16 cellular contexts compared by ENCODE assay signal in genomic region chr10:35470535-35470934, GRCh38.
DNase-seq lines count a peak whose midpoint lies in the region; ATAC-seq and TF ChIP-seq lines count a peak whose summit lies in the region.
"Had no signal": no experiment of that assay in that cellular context is flagged by ENCODE, and none has a peak within 500 bp of the region (broad histone marks: within the 10 kb centered on the region; RNA-seq: fewer than 3 reads in every experiment).

No MANE protein-coding gene starts in this region.

- H3K4me1 ChIP-seq in HUES48 (ENCODE audit: control insufficient read depth, insufficient read depth, low read length): peaks cover 55% of the 10 kb centered on the region
- peaks cover 17% of the 10 kb centered on the region for H3K4me1 ChIP-seq in mesodermal cell (ENCODE audit: control insufficient read depth, insufficient read depth, low read length, poor library complexity, severe bottlenecking)
- H3K4me1 ChIP-seq: colonic mucosa had no signal

- H3K27me3 ChIP-seq in HUES48 (ENCODE audit: control insufficient read depth, insufficient read depth, low read length): no peaks in the 10 kb centered on the region
- H3K27me3 ChIP-seq: colonic mucosa had no signal

- H3K27ac ChIP-seq in HUES48 (ENCODE audit: low read depth, low read length) (peak overlapping the region; percentile 70), mesodermal cell (ENCODE audit: low read depth, low read length, severe bottlenecking) (peak overlapping the region; percentile 49)
- H3K27ac ChIP-seq: colonic mucosa, RWPE1 had no signal

- 33 to 43% methylated on average over 1 of the region's 2 CpGs for WGBS in mesodermal cell (ENCODE audit: insufficient coverage in 2 of 2), 2 experiments

- H3K27ac Mint-ChIP-seq in endothelial cell (ENCODE audit: unreplicated experiment): peak overlapping the region; percentile 76
- no peak overlapping the region for H3K27ac Mint-ChIP-seq in activated T-cell treated with anti-CD3 and anti-CD28 coated beads, Interleukin-2, amount 50 U/mL, for 72 hours
- H3K27ac Mint-ChIP-seq in activated naive CD8-positive, alpha-beta T cell treated with anti-CD3 and anti-CD28 coated beads, Interleukin-2, amount 50 U/mL, for 24 hours: no peak overlapping the region
- H3K27ac Mint-ChIP-seq: activated naive CD4-positive, alpha-beta T cell treated with anti-CD3 and anti-CD28 coated beads for 36 hours had no signal

- peaks cover 12% of the 10 kb centered on the region for H3K36me3 Mint-ChIP-seq in endothelial cell (ENCODE audit: low read depth, unreplicated experiment)
- no peaks in the 10 kb centered on the region for H3K36me3 Mint-ChIP-seq in activated T-cell treated with anti-CD3 and anti-CD28 coated beads, Interleukin-2, amount 50 U/mL, for 72 hours (ENCODE audit: insufficient read depth in 2 of 2)
- no peaks in the 10 kb centered on the region for H3K36me3 Mint-ChIP-seq in activated naive CD8-positive, alpha-beta T cell treated with anti-CD3 and anti-CD28 coated beads, Interleukin-2, amount 50 U/mL, for 24 hours (ENCODE audit: low read depth)

- H3K4me3 Mint-ChIP-seq in endothelial cell (ENCODE audit: unreplicated experiment): no peak overlapping the region
- H3K4me3 Mint-ChIP-seq in activated T-cell treated with anti-CD3 and anti-CD28 coated beads, Interleukin-2, amount 50 U/mL, for 72 hours: no peak overlapping the region
- H3K4me3 Mint-ChIP-seq in activated naive CD8-positive, alpha-beta T cell treated with anti-CD3 and anti-CD28 coated beads, Interleukin-2, amount 50 U/mL, for 24 hours: no peak overlapping the region
- H3K4me3 Mint-ChIP-seq: activated naive CD4-positive, alpha-beta T cell treated with anti-CD3 and anti-CD28 coated beads for 36 hours had no signal

- peaks cover 48% of the 10 kb centered on the region for H3K4me1 Mint-ChIP-seq in endothelial cell (ENCODE audit: unreplicated experiment)
- H3K4me1 Mint-ChIP-seq in activated T-cell treated with anti-CD3 and anti-CD28 coated beads, Interleukin-2, amount 50 U/mL, for 72 hours (ENCODE audit: low read depth): peaks cover 35% of the 10 kb centered on the region
- peaks cover 34% of the 10 kb centered on the region for H3K4me1 Mint-ChIP-seq in activated naive CD8-positive, alpha-beta T cell treated with anti-CD3 and anti-CD28 coated beads, Interleukin-2, amount 50 U/mL, for 24 hours

- H3K4me3 ChIP-seq in HUES48 (ENCODE audit: low read depth, low read length) (no peak overlapping the region), mesodermal cell (ENCODE audit: extremely low read depth, insufficient read depth, low read length, poor library complexity, severe bottlenecking) (no peak overlapping the region)
- H3K4me3 ChIP-seq: colonic mucosa had no signal

- no peak overlapping the region for H3K9ac ChIP-seq in HUES48 (ENCODE audit: low read depth, low read length)

- DNase-seq in AG08395 (ENCODE audit: low spot score) (peak; percentile 31), endothelial cell (ENCODE audit: low spot score) (peak; percentile 33), SW480 (ENCODE audit: low spot score) (no peak)
- DNase-seq in activated T-cell treated with anti-CD3 and anti-CD28 coated beads, Interleukin-2, amount 50 U/mL, for 72 hours: no peak
- DNase-seq in activated naive CD8-positive, alpha-beta T cell treated with anti-CD3 and anti-CD28 coated beads, Interleukin-2, amount 50 U/mL, for 24 hours: no peak
- DNase-seq: activated naive CD4-positive, alpha-beta T cell treated with anti-CD3 and anti-CD28 coated beads for 36 hours; colonic mucosa; foreskin fibroblast; Kasumi-1; NCI-H226; stimulated activated naive CD4-positive, alpha-beta T cell treated with Interleukin-2 at 50 U/mL for 16 hours had no signal

- H3K9me3 Mint-ChIP-seq in endothelial cell (ENCODE audit: unreplicated experiment): no peaks in the 10 kb centered on the region
- peaks cover 0 to 2% of the 10 kb centered on the region in 2 donors for H3K9me3 Mint-ChIP-seq in activated T-cell treated with anti-CD3 and anti-CD28 coated beads, Interleukin-2, amount 50 U/mL, for 72 hours
- H3K9me3 Mint-ChIP-seq in activated naive CD8-positive, alpha-beta T cell treated with anti-CD3 and anti-CD28 coated beads, Interleukin-2, amount 50 U/mL, for 24 hours: no peaks in the 10 kb centered on the region
- H3K9me3 Mint-ChIP-seq: activated naive CD4-positive, alpha-beta T cell treated with anti-CD3 and anti-CD28 coated beads for 36 hours had no signal

- no peak for TF ChIP-seq CTCF in endothelial cell (IDR thresholded peaks at IDR 0.05; ENCODE audit: unreplicated experiment)

- no peak for ATAC-seq in activated T-cell treated with anti-CD3 and anti-CD28 coated beads, Interleukin-2, amount 50 U/mL, for 72 hours (replicated peaks in 1 of 2)
- no peak for ATAC-seq in activated naive CD8-positive, alpha-beta T cell treated with anti-CD3 and anti-CD28 coated beads, Interleukin-2, amount 50 U/mL, for 24 hours
- ATAC-seq in HG03045 (IDR thresholded peaks at IDR 0.05; ENCODE audit: unreplicated experiment): no peak

- H3K9me3 ChIP-seq in HUES48 (ENCODE audit: control insufficient read depth, insufficient read depth, low read length) (no peaks in the 10 kb centered on the region), mesodermal cell (ENCODE audit: control insufficient read depth, low read length) (no peaks in the 10 kb centered on the region)
- H3K9me3 ChIP-seq: colonic mucosa had no signal

- no peaks in the 10 kb centered on the region for H3K36me3 ChIP-seq in HUES48 (ENCODE audit: control insufficient read depth, insufficient read depth, low read length)
- peaks cover 4% of the 10 kb centered on the region for H3K36me3 ChIP-seq in mesodermal cell (ENCODE audit: control insufficient read depth, insufficient read depth, low read length)
- H3K36me3 ChIP-seq: colonic mucosa had no signal

- peaks cover 10% of the 10 kb centered on the region for H3K27me3 Mint-ChIP-seq in endothelial cell (ENCODE audit: unreplicated experiment)
- no peaks in the 10 kb centered on the region for H3K27me3 Mint-ChIP-seq in activated T-cell treated with anti-CD3 and anti-CD28 coated beads, Interleukin-2, amount 50 U/mL, for 72 hours (ENCODE audit: low read depth)
- no peaks in the 10 kb centered on the region for H3K27me3 Mint-ChIP-seq in activated naive CD8-positive, alpha-beta T cell treated with anti-CD3 and anti-CD28 coated beads, Interleukin-2, amount 50 U/mL, for 24 hours
- H3K27me3 Mint-ChIP-seq: progenitor cell of endocrine pancreas had no signal

Comparison
In these comparisons a context has a peak if more than half of its experiments do, and no peak if none do; other contexts are left out.
1. DNase-seq: peak in AG08395 (single experiment) and endothelial cell (single experiment); none in activated T-cell treated with anti-CD3 and anti-CD28 coated beads, Interleukin-2, amount 50 U/mL, for 72 hours (0 of 2), activated naive CD8-positive, alpha-beta T cell treated with anti-CD3 and anti-CD28 coated beads, Interleukin-2, amount 50 U/mL, for 24 hours (single experiment) and SW480 (single experiment).